In the genomic region with DNA sequence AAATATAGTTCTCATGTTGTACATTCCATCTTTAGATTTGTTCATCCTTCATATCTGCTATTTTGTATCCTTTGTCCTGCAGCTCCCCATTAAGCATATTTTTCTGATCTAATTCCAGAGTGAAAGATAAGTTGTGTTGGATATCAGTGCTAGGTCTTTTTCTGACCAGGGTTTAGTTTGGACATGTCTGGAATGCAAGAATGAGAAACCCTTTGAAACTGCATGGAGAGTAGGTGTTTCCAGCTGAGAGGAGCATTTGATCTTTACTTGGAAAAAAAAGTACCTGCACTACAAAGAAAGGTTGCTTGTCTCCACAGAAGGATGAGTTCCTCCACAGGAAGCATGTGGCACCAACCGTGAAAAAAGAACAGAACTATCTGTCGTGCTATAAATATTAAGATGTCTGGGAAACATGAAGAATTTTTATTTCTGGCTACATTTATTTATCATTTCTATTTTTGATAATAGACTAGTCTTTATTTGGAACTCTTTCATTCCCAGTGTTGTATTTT, we compare ENCODE assay signal across 1 cellular context.
TF ChIP-seq lines count a peak whose summit lies in the region.

No MANE protein-coding gene starts in this region.

TF ChIP-seq in HepG2, 621 proteins besides CTCF, POLR2A, EP300 and RAD21:
- TF ChIP-seq ATAD3A (CRISPR knock-in tag; IDR thresholded peaks at IDR 0.05): no peak
- TF ChIP-seq SOX6 (IDR thresholded peaks at IDR 0.05): no peak
- no peak for TF ChIP-seq SOX6 (CRISPR knock-in tag; IDR thresholded peaks at IDR 0.05)
- TF ChIP-seq ETV6 (CRISPR knock-in tag; conservative IDR thresholded peaks at IDR 0.05): no peak
- no peak for TF ChIP-seq SOX13 (IDR thresholded peaks at IDR 0.05)
- no peak for TF ChIP-seq SOX13 (CRISPR knock-in tag; conservative IDR thresholded peaks at IDR 0.05 in 1 of 2, IDR thresholded peaks at IDR 0.05 in 1 of 2)
- TF ChIP-seq, protein P1, sequence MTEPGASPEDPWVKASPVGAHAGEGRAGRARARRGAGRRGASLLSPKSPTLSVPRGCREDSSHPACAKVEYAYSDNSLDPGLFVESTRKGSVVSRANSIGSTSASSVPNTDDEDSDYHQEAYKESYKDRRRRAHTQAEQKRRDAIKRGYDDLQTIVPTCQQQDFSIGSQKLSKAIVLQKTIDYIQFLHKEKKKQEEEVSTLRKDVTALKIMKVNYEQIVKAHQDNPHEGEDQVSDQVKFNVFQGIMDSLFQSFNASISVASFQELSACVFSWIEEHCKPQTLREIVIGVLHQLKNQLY (CRISPR knock-in tag; IDR thresholded peaks at IDR 0.05): no peak
- TF ChIP-seq KLF12 (CRISPR knock-in tag; IDR thresholded peaks at IDR 0.05; ENCODE audit: borderline replicate concordance): no peak
- TF ChIP-seq, protein P2, sequence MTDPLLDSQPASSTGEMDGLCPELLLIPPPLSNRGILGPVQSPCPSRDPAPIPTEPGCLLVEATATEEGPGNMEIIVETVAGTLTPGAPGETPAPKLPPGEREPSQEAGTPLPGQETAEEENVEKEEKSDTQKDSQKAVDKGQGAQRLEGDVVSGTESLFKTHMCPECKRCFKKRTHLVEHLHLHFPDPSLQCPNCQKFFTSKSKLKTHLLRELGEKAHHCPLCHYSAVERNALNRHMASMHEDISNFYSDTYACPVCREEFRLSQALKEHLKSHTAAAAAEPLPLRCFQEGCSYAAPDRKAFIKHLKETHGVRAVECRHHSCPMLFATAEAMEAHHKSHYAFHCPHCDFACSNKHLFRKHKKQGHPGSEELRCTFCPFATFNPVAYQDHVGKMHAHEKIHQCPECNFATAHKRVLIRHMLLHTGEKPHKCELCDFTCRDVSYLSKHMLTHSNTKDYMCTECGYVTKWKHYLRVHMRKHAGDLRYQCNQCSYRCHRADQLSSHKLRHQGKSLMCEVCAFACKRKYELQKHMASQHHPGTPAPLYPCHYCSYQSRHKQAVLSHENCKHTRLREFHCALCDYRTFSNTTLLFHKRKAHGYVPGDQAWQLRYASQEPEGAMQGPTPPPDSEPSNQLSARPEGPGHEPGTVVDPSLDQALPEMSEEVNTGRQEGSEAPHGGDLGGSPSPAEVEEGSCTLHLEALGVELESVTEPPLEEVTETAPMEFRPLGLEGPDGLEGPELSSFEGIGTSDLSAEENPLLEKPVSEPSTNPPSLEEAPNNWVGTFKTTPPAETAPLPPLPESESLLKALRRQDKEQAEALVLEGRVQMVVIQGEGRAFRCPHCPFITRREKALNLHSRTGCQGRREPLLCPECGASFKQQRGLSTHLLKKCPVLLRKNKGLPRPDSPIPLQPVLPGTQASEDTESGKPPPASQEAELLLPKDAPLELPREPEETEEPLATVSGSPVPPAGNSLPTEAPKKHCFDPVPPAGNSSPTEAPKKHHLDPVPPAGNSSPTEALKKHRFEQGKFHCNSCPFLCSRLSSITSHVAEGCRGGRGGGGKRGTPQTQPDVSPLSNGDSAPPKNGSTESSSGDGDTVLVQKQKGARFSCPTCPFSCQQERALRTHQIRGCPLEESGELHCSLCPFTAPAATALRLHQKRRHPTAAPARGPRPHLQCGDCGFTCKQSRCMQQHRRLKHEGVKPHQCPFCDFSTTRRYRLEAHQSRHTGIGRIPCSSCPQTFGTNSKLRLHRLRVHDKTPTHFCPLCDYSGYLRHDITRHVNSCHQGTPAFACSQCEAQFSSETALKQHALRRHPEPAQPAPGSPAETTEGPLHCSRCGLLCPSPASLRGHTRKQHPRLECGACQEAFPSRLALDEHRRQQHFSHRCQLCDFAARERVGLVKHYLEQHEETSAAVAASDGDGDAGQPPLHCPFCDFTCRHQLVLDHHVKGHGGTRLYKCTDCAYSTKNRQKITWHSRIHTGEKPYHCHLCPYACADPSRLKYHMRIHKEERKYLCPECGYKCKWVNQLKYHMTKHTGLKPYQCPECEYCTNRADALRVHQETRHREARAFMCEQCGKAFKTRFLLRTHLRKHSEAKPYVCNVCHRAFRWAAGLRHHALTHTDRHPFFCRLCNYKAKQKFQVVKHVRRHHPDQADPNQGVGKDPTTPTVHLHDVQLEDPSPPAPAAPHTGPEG (CRISPR knock-in tag; IDR thresholded peaks at IDR 0.05): no peak
- no peak for TF ChIP-seq ZNF616 (CRISPR knock-in tag; IDR thresholded peaks at IDR 0.05; ENCODE audit: low read depth)
- no peak for TF ChIP-seq CEBPB (IDR thresholded peaks at IDR 0.05; ENCODE audit: borderline replicate concordance, low read depth, low read length)
- no peak for TF ChIP-seq ZNF367 (CRISPR knock-in tag; IDR thresholded peaks at IDR 0.05; ENCODE audit: borderline replicate concordance)
- no peak for TF ChIP-seq JUN (CRISPR knock-in tag; IDR thresholded peaks at IDR 0.05)
- TF ChIP-seq MAFG (CRISPR knock-in tag; IDR thresholded peaks at IDR 0.05): no peak
- TF ChIP-seq ZNF7 (CRISPR knock-in tag; IDR thresholded peaks at IDR 0.05): no peak
- no peak for TF ChIP-seq ZBTB38 (CRISPR knock-in tag; IDR thresholded peaks at IDR 0.05)
- TF ChIP-seq RFX3 (CRISPR knock-in tag; IDR thresholded peaks at IDR 0.05): no peak
- no peak for TF ChIP-seq ZNF12 (CRISPR knock-in tag; IDR thresholded peaks at IDR 0.05)
- TF ChIP-seq, protein P3, sequence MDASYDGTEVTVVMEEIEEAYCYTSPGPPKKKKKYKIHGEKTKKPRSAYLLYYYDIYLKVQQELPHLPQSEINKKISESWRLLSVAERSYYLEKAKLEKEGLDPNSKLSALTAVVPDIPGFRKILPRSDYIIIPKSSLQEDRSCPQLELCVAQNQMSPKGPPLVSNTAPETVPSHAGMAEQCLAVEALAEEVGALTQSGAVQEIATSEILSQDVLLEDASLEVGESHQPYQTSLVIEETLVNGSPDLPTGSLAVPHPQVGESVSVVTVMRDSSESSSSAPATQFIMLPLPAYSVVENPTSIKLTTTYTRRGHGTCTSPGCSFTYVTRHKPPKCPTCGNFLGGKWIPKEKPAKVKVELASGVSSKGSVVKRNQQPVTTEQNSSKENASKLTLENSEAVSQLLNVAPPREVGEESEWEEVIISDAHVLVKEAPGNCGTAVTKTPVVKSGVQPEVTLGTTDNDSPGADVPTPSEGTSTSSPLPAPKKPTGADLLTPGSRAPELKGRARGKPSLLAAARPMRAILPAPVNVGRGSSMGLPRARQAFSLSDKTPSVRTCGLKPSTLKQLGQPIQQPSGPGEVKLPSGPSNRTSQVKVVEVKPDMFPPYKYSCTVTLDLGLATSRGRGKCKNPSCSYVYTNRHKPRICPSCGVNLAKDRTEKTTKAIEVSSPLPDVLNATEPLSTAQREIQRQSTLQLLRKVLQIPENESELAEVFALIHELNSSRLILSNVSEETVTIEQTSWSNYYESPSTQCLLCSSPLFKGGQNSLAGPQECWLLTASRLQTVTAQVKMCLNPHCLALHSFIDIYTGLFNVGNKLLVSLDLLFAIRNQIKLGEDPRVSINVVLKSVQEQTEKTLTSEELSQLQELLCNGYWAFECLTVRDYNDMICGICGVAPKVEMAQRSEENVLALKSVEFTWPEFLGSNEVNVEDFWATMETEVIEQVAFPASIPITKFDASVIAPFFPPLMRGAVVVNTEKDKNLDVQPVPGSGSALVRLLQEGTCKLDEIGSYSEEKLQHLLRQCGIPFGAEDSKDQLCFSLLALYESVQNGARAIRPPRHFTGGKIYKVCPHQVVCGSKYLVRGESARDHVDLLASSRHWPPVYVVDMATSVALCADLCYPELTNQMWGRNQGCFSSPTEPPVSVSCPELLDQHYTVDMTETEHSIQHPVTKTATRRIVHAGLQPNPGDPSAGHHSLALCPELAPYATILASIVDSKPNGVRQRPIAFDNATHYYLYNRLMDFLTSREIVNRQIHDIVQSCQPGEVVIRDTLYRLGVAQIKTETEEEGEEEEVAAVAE (CRISPR knock-in tag; IDR thresholded peaks at IDR 0.05; ENCODE audit: borderline replicate concordance): no peak
TF ChIP-seq in HepG2: peak in this region for 0.
